ENCODE assay signal across 17 cellular contexts in genomic region chr15:65985387-65985786, GRCh38.
"Had no signal": no experiment of that assay in that cellular context is flagged by ENCODE, and none has a peak within 500 bp of the region (broad histone marks: within the 10 kb centered on the region; RNA-seq: fewer than 3 reads in every experiment).

No MANE protein-coding gene starts in this region.

- H3K27ac ChIP-seq: dorsolateral prefrontal cortex, heart right ventricle, neural progenitor cell, ovary had no signal

- H3K4me3 ChIP-seq: dorsolateral prefrontal cortex, heart right ventricle, neural progenitor cell, ovary had no signal

- ATAC-seq: natural killer cell, sciatic nerve had no signal

- H3K9me3 ChIP-seq: heart right ventricle, ovary had no signal

- H3K27me3 ChIP-seq: ovary had no signal

- H3K36me3 ChIP-seq: heart right ventricle, neural progenitor cell, ovary had no signal

- DNase-seq: cortex of kidney; dorsolateral prefrontal cortex; effector CD8-positive, alpha-beta T cell; heart right ventricle; hypothalamus; kidney glomerular epithelial cell; mesendoderm; natural killer cell; nucleus accumbens; ovary; stimulated activated CD4-positive, alpha-beta T cell treated with anti-CD3 and anti-CD28 coated beads, Interleukin-2, amount 100 ng/mL, for 24 hours; stimulated activated naive CD4-positive, alpha-beta T cell; trophoblast cell had no signal

- FAIRE-seq: frontal cortex, islet of Langerhans had no signal
